ENCODE assay signal across 24 cellular contexts in genomic region chr16:59392911-59393310, GRCh38.
"Had no signal": no experiment of that assay in that cellular context is flagged by ENCODE, and none has a peak within 500 bp of the region (broad histone marks: within the 10 kb centered on the region; RNA-seq: fewer than 3 reads in every experiment).

No MANE protein-coding gene starts in this region.

- DNase-seq: IMR-90, Karpas-422, KG1, MV-4-11, NCI-H1048, NCI-H1105, NCI-H1417, NCI-H1436 treated with DMSO at 0.1 percent for 48 hours, NCI-H1694, NCI-H187 treated with DMSO at 0.1 percent for 48 hours, NCI-H2081 treated with DMSO at 0.1 percent for 48 hours, NCI-H2171 treated with DMSO at 0.1 percent for 48 hours, NCI-H345, NCI-H446 treated with DMSO at 0.1 percent for 48 hours, NCI-H510A treated with DMSO at 0.1 percent for 48 hours, NCI-H526, NCI-H748 treated with DMSO at 0.1 percent for 48 hours, Right ventricle myocardium superior, RPMI8226, SIG-M5 had no signal

- H3K9me3 ChIP-seq: SJSA1 had no signal

- H3K36me3 ChIP-seq: SJSA1 had no signal

- H3K4me1 ChIP-seq: SJSA1 had no signal

- FAIRE-seq: HepG2, RCC 7860 had no signal

- H3K27me3 ChIP-seq: SJSA1 had no signal

- ATAC-seq: HepG2 had no signal

- H3K4me3 ChIP-seq: SJSA1, SK-N-MC had no signal

- H3K27ac ChIP-seq: SJSA1, SK-N-MC had no signal
